In the genomic region with DNA sequence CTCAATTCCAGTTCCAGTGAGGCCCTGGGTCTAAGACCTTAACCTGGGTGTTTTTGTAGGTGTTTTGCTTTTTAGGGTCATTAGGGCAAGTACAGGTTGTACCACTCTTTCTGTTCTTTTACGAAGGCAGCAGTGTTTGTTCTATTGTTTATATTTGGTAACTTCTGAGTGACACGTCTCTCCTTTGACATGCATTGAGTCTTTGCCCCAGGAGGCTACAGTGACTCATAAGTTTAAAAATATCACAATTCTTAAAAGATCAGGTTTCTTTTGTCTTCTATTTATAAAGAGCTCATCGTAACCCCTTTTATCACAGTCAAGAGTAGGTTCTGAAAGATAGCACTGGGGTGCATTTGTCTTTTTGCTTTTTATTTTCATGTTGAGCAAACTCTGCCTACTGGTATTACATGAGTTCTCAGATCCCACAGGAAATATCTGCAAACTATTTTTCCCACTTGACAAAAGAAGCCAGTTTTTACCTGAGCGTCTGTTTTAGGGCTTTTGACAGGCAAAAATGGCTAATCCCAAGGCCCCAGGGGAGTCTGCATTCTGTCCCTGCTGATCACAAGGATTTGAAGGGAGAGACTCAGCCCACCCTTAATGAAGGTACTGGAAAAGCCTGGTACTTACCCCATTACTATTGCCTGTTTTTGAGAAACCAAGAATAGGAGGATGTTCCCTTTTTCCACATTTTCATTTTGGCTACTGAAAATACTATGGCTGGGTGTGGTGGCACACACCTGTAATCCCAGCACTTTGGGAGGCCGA, we compare ENCODE assay signal across 8 cellular contexts. TPM values are rescaled to one million over a fixed set of nuclear protein-coding genes. Genes with fewer than 3 reads are reported as not detected.
DNase-seq lines count a peak whose midpoint lies in the region; ATAC-seq and TF ChIP-seq lines count a peak whose summit lies in the region.

No MANE protein-coding gene starts in this region.

- H3K9me3 ChIP-seq in skeletal muscle tissue (ENCODE audit: control insufficient read depth in 3 of 3, low read length in 3 of 3) (no peaks in the 10 kb centered on the region), thyroid gland (no peaks in the 10 kb centered on the region)

- intact Hi-C loops in thyroid gland (cut with DNase I), result no loop called here
- intact Hi-C loops in CD14-positive monocyte (cut with micrococcal nuclease), result loop anchor here in 1 of 2 donors (10.0 kb wide), 1 partner anchor 47 kb away; the partner anchor contains the start of genes ECD and FAM149B1

- peaks cover 20 to 30% of the 10 kb centered on the region in 2 donors for H3K36me3 Mint-ChIP-seq in CD14-positive monocyte

- H3K4me3 Mint-ChIP-seq in CD14-positive monocyte, result no peak overlapping the region

- ATAC-seq in GM19463 (IDR thresholded peaks at IDR 0.05; ENCODE audit: unreplicated experiment) (peak; percentile 82), HG03442 (IDR thresholded peaks at IDR 0.05; ENCODE audit: unreplicated experiment) (peak; percentile 76)

- H3K27ac ChIP-seq in C4-2B (peak overlapping the region; percentile 41), skeletal muscle tissue (ENCODE audit: low read depth, low read length) (peak overlapping the region; percentile 92), thyroid gland (peak overlapping the region in 1 of 3 donors; percentile 54)

- H3K4me3 ChIP-seq in cardiac fibroblast (replicated peaks in 1 of 2; ENCODE audit: low read depth in 2 of 2, low read length in 2 of 2) (no peak overlapping the region), skeletal muscle tissue (ENCODE audit: low read length in 3 of 3) (peak overlapping the region in 2 of 3 donors; percentile 3 to 39), thyroid gland (replicated peaks in 1 of 3) (no peak overlapping the region)

- DNase-seq in cardiac fibroblast (ENCODE audit: low read depth in 2 of 2) (peak; percentile 25 to 65), thyroid gland (no peak), CD14-positive monocyte (ENCODE audit: low spot score) (no peak), pons (ENCODE audit: low spot score) (no peak)

- no peaks in the 10 kb centered on the region for H3K4me1 Mint-ChIP-seq in CD14-positive monocyte

- WGBS in thyroid gland, 2 donors, result 75 to 80% methylated on average over 5 of the region's 5 CpGs

- no peak for TF ChIP-seq POLR2A in thyroid gland (IDR thresholded peaks at IDR 0.05)

- peaks cover 0 to 10% (median 8%) of the 10 kb centered on the region in 3 donors for H3K36me3 ChIP-seq in skeletal muscle tissue (ENCODE audit: control insufficient read depth in 3 of 3, insufficient read depth in 3 of 3, low read length in 3 of 3)
- no peaks in the 10 kb centered on the region for H3K36me3 ChIP-seq in thyroid gland

- peaks cover 0 to 2% (median 1%) of the 10 kb centered on the region in 3 donors for H3K27me3 Mint-ChIP-seq in CD14-positive monocyte (ENCODE audit: low read depth in 3 of 3)

- H3K4me1 ChIP-seq in skeletal muscle tissue (ENCODE audit: control insufficient read depth in 3 of 3, insufficient read depth in 3 of 3, low read length in 3 of 3), result peaks cover 0 to 10% (median 6%) of the 10 kb centered on the region in 3 donors
- no peaks in the 10 kb centered on the region for H3K4me1 ChIP-seq in thyroid gland

- H3K27me3 ChIP-seq in skeletal muscle tissue (ENCODE audit: control insufficient read depth in 3 of 3, insufficient read depth in 3 of 3, low read length in 3 of 3), result no peaks in the 10 kb centered on the region
- H3K27me3 ChIP-seq in thyroid gland, result no peaks in the 10 kb centered on the region

- no peaks in the 10 kb centered on the region for H3K9me3 Mint-ChIP-seq in CD14-positive monocyte

- peak overlapping the region; percentile 28 to 60 (median 55) for H3K9ac ChIP-seq in skeletal muscle tissue (ENCODE audit: low read depth in 1 of 3, low read length in 3 of 3)

- no peak for TF ChIP-seq CTCF in C4-2B (conservative IDR thresholded peaks at IDR 0.05)
- no peak for TF ChIP-seq CTCF in cardiac fibroblast (IDR thresholded peaks at IDR 0.05; ENCODE audit: low read depth, low read length)
- no peak for TF ChIP-seq CTCF in thyroid gland (IDR thresholded peaks at IDR 0.05)
- no peak for TF ChIP-seq CTCF in CD14-positive monocyte (IDR thresholded peaks at IDR 0.05)

- H3K27ac Mint-ChIP-seq in CD14-positive monocyte, result peak overlapping the region in 2 of 7 donors; percentile 10 to 14

RNA-seq across cellular contexts. Expression of gene NUDT13, which starts 7.9 kb away (rescaled TPM):
- total RNA-seq in skeletal muscle tissue (2.1 TPM), thyroid gland (1 to 10 TPM; 1.9 to 4.1 (median 3.6) TPM)
- polyA plus RNA-seq in CD14-positive monocyte, result 1 to 10 TPM in 1 of 2 donors, under 1 TPM in 1; 0.69 to 1.0 TPM

RNA-seq across cellular contexts. Expression of gene P4HA1, which starts 21.5 kb away (rescaled TPM):
- total RNA-seq in skeletal muscle tissue, result 53.8 TPM
- total RNA-seq in thyroid gland, result 10 to 100 TPM; 21.8 to 29.1 (median 24.6) TPM
- polyA plus RNA-seq in CD14-positive monocyte, result 10 to 100 TPM; 43.9 to 44.3 TPM

RNA-seq across cellular contexts. Expression of gene ECD, which starts 49.6 kb away (rescaled TPM):
- total RNA-seq in skeletal muscle tissue (23.5 TPM), thyroid gland (10 to 100 TPM; 31.3 to 44.4 (median 37.0) TPM)
- 10 to 100 TPM; 16.7 to 20.2 TPM for polyA plus RNA-seq in CD14-positive monocyte

RNA-seq across cellular contexts. Expression of gene FAM149B1, which starts 49.8 kb away (rescaled TPM):
- total RNA-seq in skeletal muscle tissue, result 16.2 TPM
- total RNA-seq in thyroid gland, result 10 to 100 TPM; 20.2 to 21.4 (median 20.9) TPM
- polyA plus RNA-seq in CD14-positive monocyte, result 1 to 10 TPM; 2.6 TPM

Comparison
In these comparisons a context has a peak if more than half of its experiments do, and no peak if none do; other contexts are left out.
1. DNase-seq: peak in cardiac fibroblast (2 of 2); none in thyroid gland (0 of 2), CD14-positive monocyte (single experiment) and pons (single experiment).
2. H3K4me3 ChIP-seq: peak in skeletal muscle tissue (2 of 3); none in cardiac fibroblast (0 of 2) and thyroid gland (0 of 3).